Comparison of ENCODE assay signal across 8 cellular contexts in genomic region chr17:2087597-2088211, GRCh38. TPM values are rescaled to one million over a fixed set of nuclear protein-coding genes. Genes with fewer than 3 reads are reported as not detected.
DNase-seq lines count a peak whose midpoint lies in the region; ATAC-seq and TF ChIP-seq lines count a peak whose summit lies in the region.

No MANE protein-coding gene starts in this region.

- H3K27ac Mint-ChIP-seq in activated B cell treated with CpG ODN at 0.5 μM for 24 hours: peak overlapping the region; percentile 72

- intact Hi-C loops in activated B cell treated with CpG ODN at 0.5 μM for 24 hours (cut with micrococcal nuclease) (loop anchor here (1.0 to 5.0 kb wide), 7 partner anchors 17 to 371 kb away; partner anchors contain the start of gene MNT), esophagus squamous epithelium (cut with DNase I) (no loop called here)

- no peaks in the 10 kb centered on the region for H3K9me3 Mint-ChIP-seq in activated B cell treated with CpG ODN at 0.5 μM for 24 hours

- H3K4me3 ChIP-seq in GM06990 (replicated peaks; ENCODE audit: low read depth, low read length): no peak overlapping the region
- H3K4me3 ChIP-seq in esophagus squamous epithelium: no peak overlapping the region

- POLR2A ChIA-PET in activated B cell treated with CpG ODN at 0.5 μM for 24 hours (lab: Charles Lee): interaction anchor here (0.6 to 16.3 kb wide), 12 partner anchors 14 to 481 kb away, joined by 3 to 449 read pairs (median 4); partner anchors contain the start of gene HIC1

- H3K4me3 Mint-ChIP-seq in activated B cell treated with CpG ODN at 0.5 μM for 24 hours: peak overlapping the region; percentile 60

- ATAC-seq in HG03095 (IDR thresholded peaks at IDR 0.05; ENCODE audit: unreplicated experiment) (peak; percentile 43), activated B cell treated with CpG ODN at 0.5 μM for 24 hours (ENCODE audit: low read depth) (peak; percentile 63), HG03342 (IDR thresholded peaks at IDR 0.05; ENCODE audit: unreplicated experiment) (no peak), HG03520 (IDR thresholded peaks at IDR 0.05; ENCODE audit: unreplicated experiment) (no peak)

- CTCF ChIA-PET in activated B cell treated with CpG ODN at 0.5 μM for 24 hours (lab: Charles Lee): interaction anchor here (0.6 to 7.3 kb wide), 4 partner anchors 17 to 81 kb away, joined by 3 to 98 read pairs (median 4); partner anchors contain the start of gene HIC1

- WGBS in esophagus squamous epithelium, 2 donors: 57 to 66% methylated on average over 8 of the region's 10 CpGs

- H3K4me1 ChIP-seq in esophagus squamous epithelium: peaks cover 49 to 89% (median 62%) of the 10 kb centered on the region in 3 donors

- H3K27me3 ChIP-seq in GM06990 (replicated peaks; ENCODE audit: control insufficient read depth, insufficient read depth, low read length) (no peaks in the 10 kb centered on the region), esophagus squamous epithelium (no peaks in the 10 kb centered on the region)

- no peak for TF ChIP-seq POLR2A in esophagus squamous epithelium (IDR thresholded peaks at IDR 0.05)

- no peaks in the 10 kb centered on the region for H3K9me3 ChIP-seq in esophagus squamous epithelium

- DNase-seq in GM06990 (ENCODE audit: extremely low read depth, insufficient read length): peak; percentile 82
- DNase-seq in activated B cell treated with CpG ODN at 0.5 μM for 24 hours: peak; percentile 48
- no peak for DNase-seq in esophagus squamous epithelium (lab: John Stamatoyannopoulos, UW)
- peak; percentile 71 for DNase-seq in stimulated activated CD4-positive, alpha-beta T cell treated with anti-CD3 and anti-CD28 coated beads, Interleukin-1b, Interleukin-23, amount 100 ng/mL, for 48 hours
- DNase-seq in NCI-H1417 treated with DMSO at 0.1 percent for 48 hours (lab: John Stamatoyannopoulos, UW): no peak

- no peak for TF ChIP-seq CTCF in GM06990 (IDR thresholded peaks at IDR 0.05; ENCODE audit: insufficient read depth, low read length, poor library complexity, severe bottlenecking)
- TF ChIP-seq CTCF in activated B cell treated with CpG ODN at 0.5 μM for 24 hours (IDR thresholded peaks at IDR 0.05): no peak
- no peak for TF ChIP-seq CTCF in esophagus squamous epithelium (IDR thresholded peaks at IDR 0.05)

- H3K36me3 ChIP-seq in GM06990 (ENCODE audit: control insufficient read depth, insufficient read depth, low read length): peaks cover 6% of the 10 kb centered on the region; the same call in 1 of the 2 replicates
- H3K36me3 ChIP-seq in esophagus squamous epithelium: peaks cover 0 to 23% (median 0%) of the 10 kb centered on the region in 3 donors

- H3K27ac ChIP-seq in esophagus squamous epithelium: peak overlapping the region in 3 of 4 donors; percentile 84 to 90 (median 86)

- H3K36me3 Mint-ChIP-seq in activated B cell treated with CpG ODN at 0.5 μM for 24 hours (ENCODE audit: low read depth): peaks cover 15% of the 10 kb centered on the region

- H3K4me1 Mint-ChIP-seq in activated B cell treated with CpG ODN at 0.5 μM for 24 hours: peaks cover 80% of the 10 kb centered on the region

- no peaks in the 10 kb centered on the region for H3K27me3 Mint-ChIP-seq in activated B cell treated with CpG ODN at 0.5 μM for 24 hours

RNA-seq across cellular contexts. Expression of gene HIC1, which starts 32.8 kb away (rescaled TPM):
- 8.3 and 9.3 TPM in 2 replicates for total RNA-seq in activated B cell treated with CpG ODN at 0.5 μM for 24 hours
- 10 to 100 TPM in 1 of 4 donors, 1 to 10 TPM in 3; 2.1 to 14.1 (median 5.9) TPM for total RNA-seq in esophagus squamous epithelium

RNA-seq across cellular contexts. Expression of gene OVCA2, which starts 45.9 kb away (rescaled TPM):
- 29.4 and 31.2 TPM in 2 replicates for total RNA-seq in activated B cell treated with CpG ODN at 0.5 μM for 24 hours
- total RNA-seq in esophagus squamous epithelium: 10 to 100 TPM; 42.3 to 70.5 (median 53.2) TPM

RNA-seq across cellular contexts. Expression of gene DPH1, which starts 57.8 kb away (rescaled TPM):
- total RNA-seq in activated B cell treated with CpG ODN at 0.5 μM for 24 hours (49.3 and 63.4 TPM in 2 replicates), esophagus squamous epithelium (10 to 100 TPM; 14.9 to 55.7 (median 22.7) TPM)

Comparison
In these comparisons a context has a peak if more than half of its experiments do, and no peak if none do; other contexts are left out.
1. DNase-seq: peak in GM06990 (single experiment), activated B cell treated with CpG ODN at 0.5 μM for 24 hours (single experiment) and stimulated activated CD4-positive, alpha-beta T cell treated with anti-CD3 and anti-CD28 coated beads, Interleukin-1b, Interleukin-23, amount 100 ng/mL, for 48 hours (single experiment); none in esophagus squamous epithelium (single experiment) and NCI-H1417 treated with DMSO at 0.1 percent for 48 hours (single experiment).
2. ATAC-seq: peak in HG03095 (single experiment) and activated B cell treated with CpG ODN at 0.5 μM for 24 hours (single experiment); none in HG03342 (single experiment) and HG03520 (single experiment).